ENCODE assay signal across 25 cellular contexts in genomic region chr5:126975791-126976190, GRCh38. TPM values are rescaled to one million over a fixed set of nuclear protein-coding genes. Genes with fewer than 3 reads are reported as not detected.
A peak's percentile ranks its signal among the peaks of the same experiment; 100 is the strongest.
DNase-seq lines count a peak whose midpoint lies in the region; ATAC-seq and TF ChIP-seq lines count a peak whose summit lies in the region.
"Had no signal": no experiment of that assay in that cellular context is flagged by ENCODE, and none has a peak within 500 bp of the region (broad histone marks: within the 10 kb centered on the region; RNA-seq: fewer than 3 reads in every experiment).

No MANE protein-coding gene starts in this region.

- H3K9me2 ChIP-seq in MM.1S (replicated peaks; ENCODE audit: insufficient read depth, low read length) (no peaks in the 10 kb centered on the region), OCI-LY7 (ENCODE audit: insufficient read depth, low read length) (no peaks in the 10 kb centered on the region)

- H4K20me1 ChIP-seq in MM.1S (ENCODE audit: insufficient read depth, low read length) (no peaks in the 10 kb centered on the region), OCI-LY7 (ENCODE audit: insufficient read depth, low read length) (no peaks in the 10 kb centered on the region)

- H3K4me2 ChIP-seq in MM.1S (ENCODE audit: low read depth, low read length), result 0 out of 2 replicates have a peak overlapping the region, but pooled peaks have one; percentile 8
- peak overlapping the region; percentile 9 for H3K4me2 ChIP-seq in OCI-LY7 (ENCODE audit: low read length)

- DNase-seq in CD8-positive, alpha-beta memory T cell, result no peak
- DNase-seq in MM.1S, result no peak
- DNase-seq in OCI-LY7 (ENCODE audit: low spot score), result no peak
- DNase-seq in natural killer cell treated with Interleukin-12 subunit alpha and Interleukin-12 subunit beta and Interleukin-15 and Interleukin-18, amount 100 ng/mL, for 72 hours (ENCODE audit: low spot score), result no peak
- DNase-seq in iPS-NIHi7 (ENCODE audit: extremely low spot score), result no peak
- DNase-seq in T-cell, result no peak
- DNase-seq: activated CD8-positive, alpha-beta memory T cell treated with anti-CD3 and anti-CD28 coated beads, Interleukin-2, amount 50 U/mL, for 48 hours; activated effector memory CD4-positive, alpha-beta T cell treated with Interleukin-2 at 50 U/mL for 16 hours; brain microvascular endothelial cell; effector CD8-positive, alpha-beta T cell; hippocampal formation; mucosa of descending colon; NCI-H1694 treated with DMSO at 0.1 percent for 48 hours; NCI-H510A treated with DMSO at 0.1 percent for 48 hours; RPMI8226; small intestine; stimulated activated CD4-positive, alpha-beta T cell treated with anti-CD3 and anti-CD28 coated beads, Interleukin-2, amount 100 ng/mL, for 24 hours; stimulated activated naive CD4-positive, alpha-beta T cell; WERI-Rb-1 had no signal

- intact Hi-C loops in OCI-LY7 (cut with micrococcal nuclease; ENCODE audit: unreplicated experiment), result no loop called here

- H3F3A ChIP-seq in MM.1S (ENCODE audit: insufficient read depth, low read length), result peaks cover 19% of the 10 kb centered on the region

- no peak overlapping the region for H2AFZ ChIP-seq in MM.1S (ENCODE audit: low read length)
- H2AFZ ChIP-seq in OCI-LY7 (ENCODE audit: low read length), result no peak overlapping the region

- no peak overlapping the region for H3K4me3 ChIP-seq in CD8-positive, alpha-beta memory T cell (ENCODE audit: low read length)
- H3K4me3 ChIP-seq in MM.1S (ENCODE audit: low read length) (no peak overlapping the region), OCI-LY7 (ENCODE audit: low read depth, low read length, poor library complexity, severe bottlenecking) (no peak overlapping the region)
- H3K4me3 ChIP-seq: HAP-1, mucosa of descending colon, thoracic aorta had no signal

- POLR2A ChIA-PET in CD8-positive, alpha-beta memory T cell (lab: Charles Lee), result no interaction called here
- POLR2A ChIA-PET in OCI-LY7 (lab: Charles Lee), result interaction anchor here (1.2 to 1.6 kb wide), 2 partner anchors 13 to 23 kb away, joined by 3 to 5 read pairs; no protein-coding TSS in a partner anchor
- POLR2A ChIA-PET in T-cell (lab: Charles Lee), result no interaction called here

- peaks cover 20 to 22% (median 21%) of the 10 kb centered on the region in 3 donors for H3K4me1 Mint-ChIP-seq in CD8-positive, alpha-beta memory T cell
- peaks cover 39 to 58% of the 10 kb centered on the region in 2 donors for H3K4me1 Mint-ChIP-seq in natural killer cell treated with Interleukin-12 subunit alpha and Interleukin-12 subunit beta and Interleukin-15 and Interleukin-18, amount 100 ng/mL, for 72 hours (ENCODE audit: low read depth in 2 of 2)
- peaks cover 35 to 46% (median 37%) of the 10 kb centered on the region in 3 donors for H3K4me1 Mint-ChIP-seq in T-cell

- H3K9me3 Mint-ChIP-seq in CD8-positive, alpha-beta memory T cell, result no peaks in the 10 kb centered on the region
- H3K9me3 Mint-ChIP-seq in natural killer cell treated with Interleukin-12 subunit alpha and Interleukin-12 subunit beta and Interleukin-15 and Interleukin-18, amount 100 ng/mL, for 72 hours, result no peaks in the 10 kb centered on the region
- no peaks in the 10 kb centered on the region for H3K9me3 Mint-ChIP-seq in T-cell
- H3K9me3 Mint-ChIP-seq: T-helper 2 cell treated with Interferon-gamma antibody and Interleukin-4, amounts not matched to agents 5 μg/mL and 100 μg/mL, for 36 hours had no signal

- no TSS peak for BruUV-seq in OCI-LY7 (replicated peaks; lab: Mats Ljungman, UMichigan)

- H3K36me3 Mint-ChIP-seq in CD8-positive, alpha-beta memory T cell, result no peaks in the 10 kb centered on the region
- H3K36me3 Mint-ChIP-seq in natural killer cell treated with Interleukin-12 subunit alpha and Interleukin-12 subunit beta and Interleukin-15 and Interleukin-18, amount 100 ng/mL, for 72 hours, result peaks cover 4% of the 10 kb centered on the region
- H3K36me3 Mint-ChIP-seq in T-cell, result no peaks in the 10 kb centered on the region

- CTCF ChIA-PET in CD8-positive, alpha-beta memory T cell (lab: Charles Lee), result no interaction called here
- CTCF ChIA-PET in OCI-LY7 (lab: Charles Lee; ENCODE audit: unreplicated experiment), result interaction anchor here (1.4 kb wide), 1 partner anchor 16 kb away, joined by 3 read pairs; no protein-coding TSS in a partner anchor
- CTCF ChIA-PET in T-cell (lab: Charles Lee), result no interaction called here

- peak overlapping the region; percentile 68 for H3K27ac ChIP-seq in CD8-positive, alpha-beta memory T cell (ENCODE audit: low read depth, low read length)
- H3K27ac ChIP-seq in MM.1S (ENCODE audit: low read length), result no peak overlapping the region
- no peak overlapping the region for H3K27ac ChIP-seq in OCI-LY7 (ENCODE audit: low read depth, low read length, poor library complexity, severe bottlenecking)
- H3K27ac ChIP-seq: brain microvascular endothelial cell, thoracic aorta, WERI-Rb-1 had no signal

- H3K9ac ChIP-seq in MM.1S (ENCODE audit: low read length), result no peak overlapping the region

- H3K79me2 ChIP-seq in MM.1S (ENCODE audit: low read length), result peaks cover 17% of the 10 kb centered on the region; the same call in 1 of the 2 replicates
- peaks cover 24% of the 10 kb centered on the region; the same call in 1 of the 2 replicates for H3K79me2 ChIP-seq in OCI-LY7 (ENCODE audit: insufficient read depth, low read depth, low read length)

- no peak for TF ChIP-seq CTCF in MM.1S (IDR thresholded peaks at IDR 0.05; ENCODE audit: low read length)
- TF ChIP-seq CTCF in OCI-LY7 (conservative IDR thresholded peaks at IDR 0.05; ENCODE audit: low read length), result no peak

- no peak overlapping the region for H3K4me3 Mint-ChIP-seq in CD8-positive, alpha-beta memory T cell
- no peak overlapping the region for H3K4me3 Mint-ChIP-seq in natural killer cell treated with Interleukin-12 subunit alpha and Interleukin-12 subunit beta and Interleukin-15 and Interleukin-18, amount 100 ng/mL, for 72 hours
- no peak overlapping the region for H3K4me3 Mint-ChIP-seq in T-cell
- H3K4me3 Mint-ChIP-seq: T-helper 2 cell treated with Interferon-gamma antibody and Interleukin-4, amounts not matched to agents 5 μg/mL and 100 μg/mL, for 36 hours had no signal

- no peaks in the 10 kb centered on the region for H3K9me3 ChIP-seq in CD8-positive, alpha-beta memory T cell (ENCODE audit: low read length)
- H3K9me3 ChIP-seq in MM.1S (replicated peaks; ENCODE audit: insufficient read depth, low read length) (no peaks in the 10 kb centered on the region), OCI-LY7 (ENCODE audit: low read length) (no peaks in the 10 kb centered on the region)
- H3K9me3 ChIP-seq: HAP-1, mucosa of descending colon, thoracic aorta had no signal

- ATAC-seq in natural killer cell treated with Interleukin-12 subunit alpha and Interleukin-12 subunit beta and Interleukin-15 and Interleukin-18, amount 100 ng/mL, for 72 hours, result no peak
- no peak for ATAC-seq in HG03045 (IDR thresholded peaks at IDR 0.05; ENCODE audit: unreplicated experiment)
- ATAC-seq in T-cell (replicated peaks in 1 of 4), result no peak
- ATAC-seq: esophagus mucosa, mucosa of descending colon, SK-N-SH treated with all-trans-retinoic acid at 6 μM for 48 hours had no signal

- H3K27me3 Mint-ChIP-seq in CD8-positive, alpha-beta memory T cell, result peaks cover 0 to 2% of the 10 kb centered on the region in 2 donors
- no peaks in the 10 kb centered on the region for H3K27me3 Mint-ChIP-seq in natural killer cell treated with Interleukin-12 subunit alpha and Interleukin-12 subunit beta and Interleukin-15 and Interleukin-18, amount 100 ng/mL, for 72 hours
- H3K27me3 Mint-ChIP-seq in T-cell, result no peaks in the 10 kb centered on the region

- peak overlapping the region in 1 of 8 donors; percentile 5 for H3K27ac Mint-ChIP-seq in CD8-positive, alpha-beta memory T cell
- peak overlapping the region; percentile 5 to 71 for H3K27ac Mint-ChIP-seq in natural killer cell treated with Interleukin-12 subunit alpha and Interleukin-12 subunit beta and Interleukin-15 and Interleukin-18, amount 100 ng/mL, for 72 hours
- H3K27ac Mint-ChIP-seq in T-cell, result peak overlapping the region in 1 of 2 donors; percentile 74
- H3K27ac Mint-ChIP-seq: T-helper 2 cell treated with Interferon-gamma antibody and Interleukin-4, amounts not matched to agents 5 μg/mL and 100 μg/mL, for 36 hours had no signal

- H3K27me3 ChIP-seq in CD8-positive, alpha-beta memory T cell (ENCODE audit: insufficient read depth, low read length, poor library complexity, severe bottlenecking), result no peaks in the 10 kb centered on the region
- no peaks in the 10 kb centered on the region for H3K27me3 ChIP-seq in MM.1S (replicated peaks; ENCODE audit: insufficient read depth, low read length)
- H3K27me3 ChIP-seq: brain microvascular endothelial cell had no signal

- H3K36me3 ChIP-seq in CD8-positive, alpha-beta memory T cell (ENCODE audit: insufficient read depth, low read length), result no peaks in the 10 kb centered on the region
- H3K36me3 ChIP-seq in MM.1S (replicated peaks; ENCODE audit: insufficient read depth, low read length) (no peaks in the 10 kb centered on the region), OCI-LY7 (ENCODE audit: insufficient read depth, low read length) (no peaks in the 10 kb centered on the region)
- H3K36me3 ChIP-seq: brain microvascular endothelial cell, HAP-1, thoracic aorta, WERI-Rb-1 had no signal

- H3K4me1 ChIP-seq in CD8-positive, alpha-beta memory T cell (ENCODE audit: insufficient read depth, low read length), result peaks cover 23% of the 10 kb centered on the region
- H3K4me1 ChIP-seq in MM.1S (ENCODE audit: low read length), result peaks cover 28% of the 10 kb centered on the region
- peaks cover 56% of the 10 kb centered on the region for H3K4me1 ChIP-seq in OCI-LY7 (ENCODE audit: insufficient read depth, low read length, poor library complexity, severe bottlenecking)
- H3K4me1 ChIP-seq: HAP-1 had no signal

RNA-seq across cellular contexts. Expression of gene MARCHF3, which starts 54.6 kb away (rescaled TPM):
- total RNA-seq in CD8-positive, alpha-beta memory T cell, result 1 to 10 TPM; 1.9 to 2.9 TPM
- polyA plus RNA-seq in CD8-positive, alpha-beta memory T cell, result 2.5 TPM
- total RNA-seq in OCI-LY7 (2014; rRNA removed; shearing (Covaris generic)), result 7.0 and 9.2 TPM in 2 replicates
- total RNA-seq in OCI-LY7 (2022) (5.4 and 7.3 TPM in 2 replicates), T-cell (1 to 10 TPM; 5.6 to 9.9 (median 7.6) TPM)
- 10 to 100 TPM; 19.2 to 46.2 TPM for total RNA-seq in natural killer cell treated with Interleukin-12 subunit alpha and Interleukin-12 subunit beta and Interleukin-15 and Interleukin-18, amount 100 ng/mL, for 72 hours
